13 cellular contexts compared by ENCODE assay signal in the genomic region with DNA sequence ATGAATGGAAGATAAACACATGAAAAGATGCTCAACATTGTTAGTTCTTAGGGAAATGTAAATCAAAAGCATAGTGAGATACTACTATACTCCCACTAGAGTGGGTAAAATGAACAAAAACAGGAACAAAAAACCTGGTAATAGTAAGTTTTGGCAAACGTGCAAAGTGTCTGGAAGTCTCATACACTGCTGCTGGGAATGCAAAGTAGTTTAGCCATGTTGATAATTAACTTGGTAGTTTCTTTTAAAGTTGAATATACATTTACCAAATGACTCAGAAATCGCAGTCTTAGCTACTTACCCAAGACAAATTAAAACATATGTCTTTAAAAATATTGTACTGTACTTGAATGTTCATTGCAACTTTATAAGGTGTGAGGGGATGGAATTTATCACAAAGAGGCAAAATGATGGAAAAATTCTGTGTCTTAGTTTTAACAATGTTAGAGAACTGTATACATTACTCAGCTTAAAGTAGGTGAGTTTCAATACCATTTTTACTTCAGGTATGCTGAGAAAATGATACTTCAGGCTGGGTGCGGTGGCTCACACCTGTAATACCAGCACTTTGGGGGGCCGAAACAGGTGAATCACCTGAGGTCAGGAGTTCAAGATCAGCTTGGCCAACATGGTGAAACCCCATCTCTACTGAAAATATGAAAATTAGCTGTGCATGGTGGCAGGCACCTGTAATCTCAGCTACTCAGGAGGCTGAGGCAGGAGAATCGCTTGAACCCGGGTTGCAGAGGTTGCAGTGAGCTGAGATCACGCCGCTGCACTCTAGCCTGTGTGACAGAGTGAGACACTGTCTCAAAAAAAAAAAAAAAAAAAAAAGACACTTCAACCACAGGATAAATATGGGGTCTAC.
DNase-seq lines count a peak whose midpoint lies in the region; ATAC-seq and FAIRE-seq lines count a peak whose summit lies in the region.
"Had no signal": no experiment of that assay in that cellular context is flagged by ENCODE, and none has a peak within 500 bp of the region (broad histone marks: within the 10 kb centered on the region; RNA-seq: fewer than 3 reads in every experiment).

No MANE protein-coding gene starts in this region.

- CTCF ChIA-PET in activated CD4-positive, alpha-beta memory T cell treated with anti-CD3 and anti-CD28 coated beads for 36 hours (lab: Charles Lee): interaction anchor here (1.0 kb wide), 1 partner anchor 470 kb away, joined by 3 read pairs; no protein-coding TSS in a partner anchor
- CTCF ChIA-PET in activated CD4-positive, alpha-beta memory T cell treated with anti-CD3 and anti-CD28 coated beads, Interleukin-2, amount 10 ng/mL, durations not matched to agents 7 days and 5 days (lab: Charles Lee): no interaction called here

- H3K4me3 Mint-ChIP-seq in activated CD4-positive, alpha-beta memory T cell treated with anti-CD3 and anti-CD28 coated beads for 36 hours: no peak overlapping the region
- no peak overlapping the region for H3K4me3 Mint-ChIP-seq in activated CD4-positive, alpha-beta memory T cell treated with anti-CD3 and anti-CD28 coated beads, Interleukin-2, amount 10 ng/mL, durations not matched to agents 7 days and 5 days
- H3K4me3 Mint-ChIP-seq: neural crest cell, T-cell had no signal

- intact Hi-C loops in activated CD4-positive, alpha-beta memory T cell treated with anti-CD3 and anti-CD28 coated beads for 36 hours (cut with micrococcal nuclease): no loop called here

- no peak overlapping the region for H3K27ac Mint-ChIP-seq in activated CD4-positive, alpha-beta memory T cell treated with anti-CD3 and anti-CD28 coated beads for 36 hours
- no peak overlapping the region for H3K27ac Mint-ChIP-seq in activated CD4-positive, alpha-beta memory T cell treated with anti-CD3 and anti-CD28 coated beads, Interleukin-2, amount 10 ng/mL, durations not matched to agents 7 days and 5 days
- H3K27ac Mint-ChIP-seq: T-cell had no signal

- POLR2A ChIA-PET in activated CD4-positive, alpha-beta memory T cell treated with anti-CD3 and anti-CD28 coated beads for 36 hours (lab: Charles Lee): no interaction called here
- POLR2A ChIA-PET in activated CD4-positive, alpha-beta memory T cell treated with anti-CD3 and anti-CD28 coated beads, Interleukin-2, amount 10 ng/mL, durations not matched to agents 7 days and 5 days (lab: Charles Lee): no interaction called here

- H3K9me3 Mint-ChIP-seq in activated CD4-positive, alpha-beta memory T cell treated with anti-CD3 and anti-CD28 coated beads for 36 hours: peaks cover 12% of the 10 kb centered on the region
- no peaks in the 10 kb centered on the region for H3K9me3 Mint-ChIP-seq in activated CD4-positive, alpha-beta memory T cell treated with anti-CD3 and anti-CD28 coated beads, Interleukin-2, amount 10 ng/mL, durations not matched to agents 7 days and 5 days

- no peaks in the 10 kb centered on the region for H3K36me3 Mint-ChIP-seq in activated CD4-positive, alpha-beta memory T cell treated with anti-CD3 and anti-CD28 coated beads for 36 hours
- H3K36me3 Mint-ChIP-seq in activated CD4-positive, alpha-beta memory T cell treated with anti-CD3 and anti-CD28 coated beads, Interleukin-2, amount 10 ng/mL, durations not matched to agents 7 days and 5 days (ENCODE audit: low read depth): no peaks in the 10 kb centered on the region
- H3K36me3 Mint-ChIP-seq: T-cell had no signal

- H3K27me3 Mint-ChIP-seq in activated CD4-positive, alpha-beta memory T cell treated with anti-CD3 and anti-CD28 coated beads for 36 hours: peaks cover 3% of the 10 kb centered on the region
- H3K27me3 Mint-ChIP-seq in activated CD4-positive, alpha-beta memory T cell treated with anti-CD3 and anti-CD28 coated beads, Interleukin-2, amount 10 ng/mL, durations not matched to agents 7 days and 5 days: peaks cover 42% of the 10 kb centered on the region

- FAIRE-seq in HTR-8/SVneo (lab: Jason Lieb, UNC): no peak

- no peaks in the 10 kb centered on the region for H3K4me1 Mint-ChIP-seq in activated CD4-positive, alpha-beta memory T cell treated with anti-CD3 and anti-CD28 coated beads for 36 hours (ENCODE audit: low read depth)
- no peaks in the 10 kb centered on the region for H3K4me1 Mint-ChIP-seq in activated CD4-positive, alpha-beta memory T cell treated with anti-CD3 and anti-CD28 coated beads, Interleukin-2, amount 10 ng/mL, durations not matched to agents 7 days and 5 days
- H3K4me1 Mint-ChIP-seq: neural crest cell, T-cell had no signal

- peak; percentile 12 for DNase-seq in activated CD4-positive, alpha-beta memory T cell treated with anti-CD3 and anti-CD28 coated beads for 36 hours
- DNase-seq in activated CD4-positive, alpha-beta memory T cell treated with anti-CD3 and anti-CD28 coated beads, Interleukin-2, amount 10 ng/mL, durations not matched to agents 7 days and 5 days: no peak
- DNase-seq in HTR-8/SVneo (ENCODE audit: insufficient read length, low spot score) (no peak), HCEC 1CT (no peak), AML-193 (lab: John Stamatoyannopoulos, UW) (no peak), DMS53 treated with DMSO at 0.1 percent for 48 hours (lab: John Stamatoyannopoulos, UW; ENCODE audit: unreplicated experiment) (no peak)
- DNase-seq: 8988T, left cardiac atrium, NCI-H1436 treated with DMSO at 0.1 percent for 48 hours, T-cell had no signal

- ATAC-seq in HG02642 (IDR thresholded peaks at IDR 0.05; ENCODE audit: poor library complexity, unreplicated experiment) (peak; percentile 89), HG03342 (IDR thresholded peaks at IDR 0.05; ENCODE audit: unreplicated experiment) (peak; percentile 91)
- ATAC-seq: left cardiac atrium, T-cell had no signal
